In genomic region chrX:123665197-123665596, GRCh38 we compare ENCODE assay signal across 1 cellular context.
TF ChIP-seq lines count a peak whose summit lies in the region.

No MANE protein-coding gene starts in this region.

TF ChIP-seq in HepG2, 621 proteins besides CTCF, POLR2A, EP300 and RAD21 (continued from another document):
- TF ChIP-seq, protein P1, sequence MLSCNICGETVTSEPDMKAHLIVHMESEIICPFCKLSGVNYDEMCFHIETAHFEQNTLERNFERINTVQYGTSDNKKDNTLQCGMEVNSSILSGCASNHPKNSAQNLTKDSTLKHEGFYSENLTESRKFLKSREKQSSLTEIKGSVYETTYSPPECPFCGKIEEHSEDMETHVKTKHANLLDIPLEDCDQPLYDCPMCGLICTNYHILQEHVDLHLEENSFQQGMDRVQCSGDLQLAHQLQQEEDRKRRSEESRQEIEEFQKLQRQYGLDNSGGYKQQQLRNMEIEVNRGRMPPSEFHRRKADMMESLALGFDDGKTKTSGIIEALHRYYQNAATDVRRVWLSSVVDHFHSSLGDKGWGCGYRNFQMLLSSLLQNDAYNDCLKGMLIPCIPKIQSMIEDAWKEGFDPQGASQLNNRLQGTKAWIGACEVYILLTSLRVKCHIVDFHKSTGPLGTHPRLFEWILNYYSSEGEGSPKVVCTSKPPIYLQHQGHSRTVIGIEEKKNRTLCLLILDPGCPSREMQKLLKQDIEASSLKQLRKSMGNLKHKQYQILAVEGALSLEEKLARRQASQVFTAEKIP (CRISPR knock-in tag; IDR thresholded peaks at IDR 0.05; ENCODE audit: borderline replicate concordance), result no peak
